ENCODE assay signal across 8 cellular contexts in the genomic region with DNA sequence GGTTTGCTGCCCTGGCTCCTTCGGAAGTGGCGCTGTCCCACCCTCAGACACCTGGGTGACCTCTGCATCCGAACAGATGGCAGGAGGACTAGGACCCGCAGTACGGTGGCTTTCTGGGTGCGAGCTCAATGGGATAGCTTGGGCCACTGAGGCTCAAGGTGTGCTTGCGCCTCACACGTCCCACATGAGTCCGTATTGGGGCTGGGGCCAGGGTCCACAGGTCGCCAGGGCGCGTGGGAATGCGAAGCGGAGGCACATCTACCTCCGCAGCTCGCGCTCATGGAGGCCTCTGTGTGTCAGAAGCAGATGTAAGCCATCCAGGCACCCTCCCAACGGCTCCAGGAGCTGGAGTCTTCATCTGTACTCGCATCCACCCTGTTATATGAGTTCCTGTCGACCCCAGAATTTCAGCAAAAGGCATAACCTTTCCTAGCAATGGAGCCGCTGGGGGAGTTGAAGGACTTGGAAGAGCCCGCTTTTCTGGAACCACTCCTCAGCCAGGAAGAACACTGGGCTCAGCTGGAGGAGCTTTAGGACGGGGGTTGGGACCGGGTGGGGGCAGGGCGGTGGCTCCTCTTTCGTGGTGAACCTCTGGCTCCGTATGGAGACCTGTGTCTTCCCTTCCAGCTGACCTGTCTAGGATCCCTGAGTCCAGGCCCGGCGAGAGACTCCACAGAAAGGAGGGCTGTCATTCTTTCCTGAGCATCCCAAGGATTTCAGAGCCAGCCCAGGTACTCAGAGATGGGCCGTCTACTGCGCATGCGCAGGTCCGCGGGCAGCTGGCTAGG.
A peak's percentile ranks its signal among the peaks of the same experiment; 100 is the strongest.
DNase-seq lines count a peak whose midpoint lies in the region; ATAC-seq, FAIRE-seq and TF ChIP-seq lines count a peak whose summit lies in the region.
"Not testable (repeated sequence)": the region's sequence is repeated elsewhere in the genome, so short reads cannot be mapped to it uniquely, and the experiment has no call there.

No MANE protein-coding gene starts in this region.

- not testable (repeated sequence) for H3K9me1 ChIP-seq in K562 (ENCODE audit: control insufficient read depth, insufficient read depth, low read length)

- POLR2A ChIA-PET in K562 (lab: Yijun Ruan, JAX), result not testable (repeated sequence)

- H3K4me1 Mint-ChIP-seq in GM23338; T-helper 17 cell; activated T-cell treated with anti-CD3 and anti-CD28 coated beads, Interleukin-2, amount 50 U/mL, for 4 hours (ENCODE audit: low read depth): not testable (repeated sequence)

- intact Hi-C loops in K562 (cut with micrococcal nuclease); esophagus muscularis mucosa (cut with DNase I): not testable (repeated sequence)

- H3K9me2 ChIP-seq in GM23338 (ENCODE audit: insufficient read depth), result not testable (repeated sequence)

- WGBS in K562 (ENCODE audit: insufficient coverage, low coverage, missing lambda C conversion rate), result 11% methylated on average over 15 of the region's 34 CpGs
- WGBS in esophagus muscularis mucosa, result 74% methylated on average over 30 of the region's 34 CpGs

- H2AFZ ChIP-seq in GM23338; K562 (ENCODE audit: low read depth, low read length): not testable (repeated sequence)

- not testable (repeated sequence) for H3K4me2 ChIP-seq in GM23338; K562 (ENCODE audit: insufficient read depth, low read length)

- H3F3A ChIP-seq in GM23338 (replicated peaks; ENCODE audit: low read depth), result not testable (repeated sequence)

- H3K4me1 ChIP-seq in GM23338 (ENCODE audit: insufficient read depth); RWPE2 (ENCODE audit: insufficient read depth, poor library complexity, severe bottlenecking); K562 (replicated peaks in 1 of 2; ENCODE audit: control insufficient read depth in 2 of 2, insufficient read depth in 2 of 2, low read length in 2 of 2): not testable (repeated sequence)
- H3K4me1 ChIP-seq in esophagus muscularis mucosa, result peaks cover 0 to 14% (median 2%) of the 10 kb centered on the region in 4 donors

- TF ChIP-seq CTCF in GM23338 (conservative IDR thresholded peaks at IDR 0.05; ENCODE audit: low read depth in 2 of 2); RWPE2 (IDR thresholded peaks at IDR 0.05; ENCODE audit: poor library complexity, severe bottlenecking); K562 (IDR thresholded peaks at IDR 0.05 in 2 of 3, conservative IDR thresholded peaks at IDR 0.05 in 1 of 3; ENCODE audit: insufficient read depth in 2 of 3, low read depth in 1 of 3, low read length in 3 of 3); esophagus muscularis mucosa (IDR thresholded peaks at IDR 0.05): not testable (repeated sequence)

- H3K27ac Mint-ChIP-seq in GM23338, T-helper 17 cell: not testable (repeated sequence)

- not testable (repeated sequence) for BruUV-seq in K562 (replicated peaks; lab: Mats Ljungman, UMichigan)

- not testable (repeated sequence) for H3K36me3 ChIP-seq in GM23338 (ENCODE audit: insufficient read depth); RWPE2 (ENCODE audit: low read depth); K562 (ENCODE audit: control insufficient read depth, insufficient read depth, low read length); esophagus muscularis mucosa

- in situ Hi-C loops in K562 (cut with MboI), result loop anchor here (25.0 kb wide), 2 partner anchors 1013 to 1538 kb away; no protein-coding TSS in a partner anchor

- not testable (repeated sequence) for H3K27ac ChIP-seq in GM23338 (ENCODE audit: low read depth); RWPE2 (ENCODE audit: poor library complexity, severe bottlenecking); K562 (ENCODE audit: extremely low read depth, low read depth, low read length); esophagus muscularis mucosa (replicated peaks in 1 of 4)

- not testable (repeated sequence) for ATAC-seq in GM23338; RWPE2 (ENCODE audit: low read depth); T-helper 17 cell; activated T-cell treated with anti-CD3 and anti-CD28 coated beads, Interleukin-2, amount 50 U/mL, for 4 hours; K562

- peaks cover 24% of the 10 kb centered on the region for H3K27me3 Mint-ChIP-seq in GM23338 (ENCODE audit: insufficient read depth, low read depth, poor library complexity)
- H3K27me3 Mint-ChIP-seq in T-helper 17 cell; activated T-cell treated with anti-CD3 and anti-CD28 coated beads, Interleukin-2, amount 50 U/mL, for 4 hours (ENCODE audit: low read depth): not testable (repeated sequence)

- H3K9ac ChIP-seq in K562 (ENCODE audit: insufficient read depth in 1 of 2, low read depth in 2 of 2, low read length in 2 of 2), result not testable (repeated sequence)

- H3K9me3 Mint-ChIP-seq in GM23338, result peaks cover 98% of the 10 kb centered on the region
- H3K9me3 Mint-ChIP-seq in activated T-cell treated with anti-CD3 and anti-CD28 coated beads, Interleukin-2, amount 50 U/mL, for 4 hours, result not testable (repeated sequence)

- FAIRE-seq in K562 (lab: Jason Lieb, UNC), result not testable (repeated sequence)

- DNase-seq in DMS 273 (lab: John Stamatoyannopoulos, UW; ENCODE audit: unreplicated experiment), result peak; percentile 11
- peak; percentile 6 for DNase-seq in GM23338 (ENCODE audit: low spot score)
- DNase-seq in RWPE2 (ENCODE audit: low spot score), result peak; percentile 80
- DNase-seq in T-helper 17 cell; activated T-cell treated with anti-CD3 and anti-CD28 coated beads, Interleukin-2, amount 50 U/mL, for 4 hours; K562 (ENCODE audit: extremely low read depth in 1 of 4, low spot score in 3 of 4): not testable (repeated sequence)
- peak; percentile 91 for DNase-seq in esophagus muscularis mucosa (ENCODE audit: extremely low spot score)
- DNase-seq in mesenteric fat pad (ENCODE audit: low spot score), result peak; percentile 77

- not testable (repeated sequence) for TF ChIP-seq EP300 in K562 (IDR thresholded peaks at IDR 0.05; ENCODE audit: low read length); esophagus muscularis mucosa (IDR thresholded peaks at IDR 0.05)

- H3K79me2 ChIP-seq in GM23338 (replicated peaks; ENCODE audit: insufficient read depth); K562 (ENCODE audit: control insufficient read depth, insufficient read depth, low read length): not testable (repeated sequence)

- not testable (repeated sequence) for H3K4me3 Mint-ChIP-seq in GM23338
- H3K4me3 Mint-ChIP-seq in T-helper 17 cell, result peak overlapping the region; percentile 43
- H3K4me3 Mint-ChIP-seq in activated T-cell treated with anti-CD3 and anti-CD28 coated beads, Interleukin-2, amount 50 U/mL, for 4 hours, result peak overlapping the region; percentile 11

- not testable (repeated sequence) for H4K20me1 ChIP-seq in GM23338 (replicated peaks; ENCODE audit: insufficient read depth); K562 (replicated peaks; ENCODE audit: control insufficient read depth, insufficient read depth, low read length)

- TF ChIP-seq POLR2A in K562 (conservative IDR thresholded peaks at IDR 0.05); esophagus muscularis mucosa (IDR thresholded peaks at IDR 0.05; ENCODE audit: low read depth): not testable (repeated sequence)

- peaks cover 49% of the 10 kb centered on the region for H3K36me3 Mint-ChIP-seq in GM23338 (ENCODE audit: low read depth)
- not testable (repeated sequence) for H3K36me3 Mint-ChIP-seq in T-helper 17 cell (ENCODE audit: low read depth); activated T-cell treated with anti-CD3 and anti-CD28 coated beads, Interleukin-2, amount 50 U/mL, for 4 hours (ENCODE audit: insufficient read depth)

- peaks cover 63% of the 10 kb centered on the region for H3K27me3 ChIP-seq in GM23338 (ENCODE audit: insufficient read depth)
- not testable (repeated sequence) for H3K27me3 ChIP-seq in RWPE2 (ENCODE audit: insufficient read depth, poor library complexity, severe bottlenecking); K562 (ENCODE audit: control insufficient read depth in 2 of 2, insufficient read depth in 2 of 2, low read length in 2 of 2)
- H3K27me3 ChIP-seq in esophagus muscularis mucosa, result peaks cover 0 to 71% (median 0%) of the 10 kb centered on the region in 4 donors

- H3K4me3 ChIP-seq in GM23338 (peak overlapping the region; percentile 53; the same call in 1 of the 2 replicates), esophagus muscularis mucosa (peak overlapping the region in 1 of 4 donors; percentile 18)
- H3K4me3 ChIP-seq in RWPE2 (ENCODE audit: severe bottlenecking); K562: not testable (repeated sequence)

- TF ChIP-seq RAD21 in K562 (CRISPR knock-in tag; conservative IDR thresholded peaks at IDR 0.05 in 1 of 2, IDR thresholded peaks at IDR 0.05 in 1 of 2), result not testable (repeated sequence)

- H3K9me3 ChIP-seq in RWPE2 (ENCODE audit: severe bottlenecking); T-helper 17 cell (ENCODE audit: control insufficient read depth, low read length, poor library complexity, severe bottlenecking); K562 (replicated peaks; ENCODE audit: control insufficient read depth, insufficient read depth, low read depth, low read length); esophagus muscularis mucosa: not testable (repeated sequence)

- CTCF ChIA-PET in K562 (lab: Yijun Ruan, JAX; ENCODE audit: low intra/inter-chr PET ratio), result not testable (repeated sequence)

TF ChIP-seq in K562, 482 proteins besides CTCF, POLR2A, EP300 and RAD21:
- TF ChIP-seq NRF1 (conservative IDR thresholded peaks at IDR 0.05 in 1 of 2, IDR thresholded peaks at IDR 0.05 in 1 of 2), result peak; percentile 66 to 74
